In genomic region chr7:100692578-100692961, GRCh38 we compare ENCODE assay signal across 1 cellular context.
TF ChIP-seq lines count a peak whose summit lies in the region.

No MANE protein-coding gene starts in this region.

TF ChIP-seq in endothelial cell of umbilical vein, 7 proteins besides CTCF, POLR2A, EP300 and RAD21:
- TF ChIP-seq MAX (IDR thresholded peaks at IDR 0.05; ENCODE audit: insufficient read depth, insufficient read length): no peak
- TF ChIP-seq GATA2 (IDR thresholded peaks at IDR 0.05; ENCODE audit: insufficient read depth, insufficient read length, low read depth, low read length): no peak
- TF ChIP-seq FOS (IDR thresholded peaks at IDR 0.05; ENCODE audit: borderline replicate concordance, insufficient read depth, low read length): no peak
- no peak for TF ChIP-seq JUN (IDR thresholded peaks at IDR 0.05; ENCODE audit: borderline replicate concordance, insufficient read depth, insufficient read length, low read depth)
- TF ChIP-seq MYC (IDR thresholded peaks at IDR 0.05; ENCODE audit: low read depth, low read length): no peak
- no peak for TF ChIP-seq EZH2 (IDR thresholded peaks at IDR 0.05; ENCODE audit: borderline replicate concordance, low read depth, low read length, severe bottlenecking)
- no peak for TF ChIP-seq POLR2AphosphoS5 (IDR thresholded peaks at IDR 0.05; ENCODE audit: insufficient read depth, low read depth, low read length)
